17 cellular contexts compared by ENCODE assay signal in the genomic region with DNA sequence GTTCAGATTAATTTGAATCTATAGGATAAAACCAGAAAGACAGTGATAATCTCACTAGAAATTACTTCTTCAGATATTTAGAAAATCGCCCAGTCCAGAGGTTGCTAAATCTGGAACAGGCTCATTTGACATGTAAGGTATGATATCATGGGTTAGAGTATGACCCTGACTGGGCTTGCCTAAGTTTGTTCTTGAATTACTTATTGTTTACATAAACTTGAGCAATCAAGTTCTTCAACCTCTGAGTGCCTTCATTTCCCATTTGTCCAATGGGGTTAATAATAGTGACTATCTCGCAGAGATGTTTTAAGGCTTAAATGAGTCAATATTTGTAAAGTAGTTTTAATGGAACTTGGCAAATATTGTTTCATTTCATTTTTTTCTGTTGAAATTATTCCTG.
DNase-seq lines count a peak whose midpoint lies in the region; ATAC-seq, FAIRE-seq and TF ChIP-seq lines count a peak whose summit lies in the region.
"Had no signal": no experiment of that assay in that cellular context is flagged by ENCODE, and none has a peak within 500 bp of the region (broad histone marks: within the 10 kb centered on the region; RNA-seq: fewer than 3 reads in every experiment).

No MANE protein-coding gene starts in this region.

- H3K36me3 ChIP-seq in HepG2 (replicated peaks in 1 of 2; ENCODE audit: control insufficient read depth in 1 of 2, insufficient read depth in 2 of 2, low read length in 2 of 2) (no peaks in the 10 kb centered on the region), right lobe of liver (no peaks in the 10 kb centered on the region), upper lobe of right lung (no peaks in the 10 kb centered on the region)
- H3K36me3 ChIP-seq: BLaER1 treated with 17β-estradiol and CSF1 and Interleukin-3, amounts not matched to agents 10 nM and 100 nM had no signal

- no TSS peak for BruUV-seq in HepG2 (replicated peaks; lab: Mats Ljungman, UMichigan)

- H3K27ac ChIP-seq in HepG2 (ENCODE audit: extremely low read length, insufficient read depth, low read length) (no peak overlapping the region), right lobe of liver (no peak overlapping the region), RWPE1 (no peak overlapping the region), epithelial cell of prostate (no peak overlapping the region), upper lobe of right lung (no peak overlapping the region)
- H3K27ac ChIP-seq: BLaER1 treated with 17β-estradiol and CSF1 and Interleukin-3, amounts not matched to agents 10 nM and 100 nM had no signal

- 2% methylated on average over 2 of the region's 2 CpGs for WGBS in HepG2 (ENCODE audit: low lambda C conversion rate)
- WGBS in right lobe of liver (ENCODE audit: insufficient coverage, low coverage, low lambda C conversion rate, missing lambda C conversion rate) = 36% methylated on average over 2 of the region's 2 CpGs

- no peak for TF ChIP-seq RAD21 in HepG2 (CRISPR knock-in tag; IDR thresholded peaks at IDR 0.05)

- DNase-seq in HepG2 (ENCODE audit: low spot score) (peak; percentile 16), right lobe of liver (no peak), RWPE1 (ENCODE audit: low spot score) (peak; percentile 8), epithelial cell of prostate (ENCODE audit: low read depth, low spot score) (peak; percentile 6), upper lobe of right lung (no peak), amygdala (lab: John Stamatoyannopoulos, UW) (no peak), NCI-H82 treated with DMSO at 0.1 percent for 48 hours (lab: John Stamatoyannopoulos, UW; ENCODE audit: unreplicated experiment) (no peak), NCI-H524 (lab: John Stamatoyannopoulos, UW) (no peak)
- DNase-seq: 8988T; ACHN; CD4-positive, CD25-positive, alpha-beta regulatory T cell; DMS79; HCEC 1CT; HFFc6 had no signal

- H3K4me1 ChIP-seq in HepG2 (ENCODE audit: insufficient read depth, low read length) (no peaks in the 10 kb centered on the region), right lobe of liver (no peaks in the 10 kb centered on the region), upper lobe of right lung (no peaks in the 10 kb centered on the region)
- H3K4me1 ChIP-seq: BLaER1 treated with 17β-estradiol and CSF1 and Interleukin-3, amounts not matched to agents 10 nM and 100 nM had no signal

- intact Hi-C loops in HepG2 (cut with micrococcal nuclease; ENCODE audit: unreplicated experiment) = no loop called here
- intact Hi-C loops in right lobe of liver (cut with DNase I) = no loop called here
- intact Hi-C loops in upper lobe of right lung (cut with DNase I) = no loop called here

- TF ChIP-seq CTCF in HepG2 (CRISPR knock-in tag; IDR thresholded peaks at IDR 0.05) (no peak), right lobe of liver (IDR thresholded peaks at IDR 0.05) (no peak), RWPE1 (conservative IDR thresholded peaks at IDR 0.05; ENCODE audit: low read depth) (no peak), upper lobe of right lung (IDR thresholded peaks at IDR 0.05) (no peak)

- no peak for ATAC-seq in HepG2
- ATAC-seq in right lobe of liver = no peak
- ATAC-seq in upper lobe of right lung = peak; percentile 70
- ATAC-seq: GM12878 had no signal

- in situ Hi-C loops in HepG2 (cut with HindIII; ENCODE audit: extremely low pct_ligation_motif_present, low pct_unique_long_range_greater_than_20kb) = no loop called here

- H3K9me3 ChIP-seq in HepG2 (ENCODE audit: low read length) (no peaks in the 10 kb centered on the region), right lobe of liver (no peaks in the 10 kb centered on the region), upper lobe of right lung (no peaks in the 10 kb centered on the region)

- FAIRE-seq in HepG2 (lab: Jason Lieb, UNC) = no peak
- FAIRE-seq: GM12878, GM18507 had no signal

- H3K4me3 ChIP-seq in HepG2 (replicated peaks in 1 of 3; ENCODE audit: insufficient read depth in 1 of 3, low read depth in 2 of 3, low read length in 3 of 3) (no peak overlapping the region), right lobe of liver (no peak overlapping the region), upper lobe of right lung (no peak overlapping the region)
- H3K4me3 ChIP-seq: BLaER1 treated with 17β-estradiol and CSF1 and Interleukin-3, amounts not matched to agents 10 nM and 100 nM; GM12878 had no signal

- no peak overlapping the region for H3K4me2 ChIP-seq in HepG2 (ENCODE audit: low read depth, low read length)
- H3K4me2 ChIP-seq: BLaER1 treated with 17β-estradiol and CSF1 and Interleukin-3, amounts not matched to agents 10 nM and 100 nM had no signal

- TF ChIP-seq EP300 in HepG2 (IDR thresholded peaks at IDR 0.05; ENCODE audit: low read depth in 2 of 2, low read length in 2 of 2) (no peak), HepG2 (CRISPR knock-in tag; IDR thresholded peaks at IDR 0.05; ENCODE audit: borderline replicate concordance) (no peak)

- H3K27me3 ChIP-seq in HepG2 (ENCODE audit: control insufficient read depth in 1 of 2, insufficient read depth in 2 of 2, low read length in 2 of 2) (no peaks in the 10 kb centered on the region; a peak in 1 of 5 replicates), right lobe of liver (no peaks in the 10 kb centered on the region), upper lobe of right lung (no peaks in the 10 kb centered on the region)
- H3K27me3 ChIP-seq: BLaER1 treated with 17β-estradiol and CSF1 and Interleukin-3, amounts not matched to agents 10 nM and 100 nM had no signal

- CTCF ChIA-PET in HepG2 (lab: Yijun Ruan, JAX; ENCODE audit: low intra/inter-chr PET ratio, low total read pairs) = no interaction called here
- CTCF ChIA-PET in RWPE1 (lab: Yijun Ruan, JAX) = interaction anchor here (0.5 kb wide), 1 partner anchor 843 kb away, joined by 3 read pairs; no protein-coding TSS in a partner anchor

- no peaks in the 10 kb centered on the region for H3K79me2 ChIP-seq in HepG2 (ENCODE audit: insufficient read depth, low read length)

- H2AFZ ChIP-seq in HepG2 (ENCODE audit: low read length) = no peak overlapping the region

- TF ChIP-seq POLR2A in HepG2 (IDR thresholded peaks at IDR 0.05; ENCODE audit: insufficient read depth in 1 of 2, low read depth in 2 of 2, low read length in 2 of 2) = no peak
- no peak for TF ChIP-seq POLR2A in right lobe of liver (IDR thresholded peaks at IDR 0.05)

- H3K9ac ChIP-seq in HepG2 (ENCODE audit: insufficient read depth, low read depth, low read length) = no peak overlapping the region
- H3K9ac ChIP-seq: BLaER1 treated with 17β-estradiol and CSF1 and Interleukin-3, amounts not matched to agents 10 nM and 100 nM had no signal

- no peaks in the 10 kb centered on the region for H4K20me1 ChIP-seq in HepG2 (ENCODE audit: insufficient read depth, low read length)
- H4K20me1 ChIP-seq: BLaER1 treated with 17β-estradiol and CSF1 and Interleukin-3, amounts not matched to agents 10 nM and 100 nM had no signal

- POLR2A ChIA-PET in HepG2 (lab: Yijun Ruan, JAX) (no interaction called here), RWPE1 (lab: Yijun Ruan, JAX; ENCODE audit: low non-redundant PET) (no interaction called here)

TF ChIP-seq in HepG2, 621 proteins besides CTCF, POLR2A, EP300 and RAD21:
- TF ChIP-seq ZNF274 (CRISPR knock-in tag; IDR thresholded peaks at IDR 0.05) = no peak
- no peak for TF ChIP-seq ZNF589 (CRISPR knock-in tag; conservative IDR thresholded peaks at IDR 0.05)
- TF ChIP-seq ONECUT2 (CRISPR knock-in tag; IDR thresholded peaks at IDR 0.05) = no peak
- TF ChIP-seq HES4 (CRISPR knock-in tag; IDR thresholded peaks at IDR 0.05; ENCODE audit: borderline replicate concordance) = no peak
- TF ChIP-seq, protein P1, sequence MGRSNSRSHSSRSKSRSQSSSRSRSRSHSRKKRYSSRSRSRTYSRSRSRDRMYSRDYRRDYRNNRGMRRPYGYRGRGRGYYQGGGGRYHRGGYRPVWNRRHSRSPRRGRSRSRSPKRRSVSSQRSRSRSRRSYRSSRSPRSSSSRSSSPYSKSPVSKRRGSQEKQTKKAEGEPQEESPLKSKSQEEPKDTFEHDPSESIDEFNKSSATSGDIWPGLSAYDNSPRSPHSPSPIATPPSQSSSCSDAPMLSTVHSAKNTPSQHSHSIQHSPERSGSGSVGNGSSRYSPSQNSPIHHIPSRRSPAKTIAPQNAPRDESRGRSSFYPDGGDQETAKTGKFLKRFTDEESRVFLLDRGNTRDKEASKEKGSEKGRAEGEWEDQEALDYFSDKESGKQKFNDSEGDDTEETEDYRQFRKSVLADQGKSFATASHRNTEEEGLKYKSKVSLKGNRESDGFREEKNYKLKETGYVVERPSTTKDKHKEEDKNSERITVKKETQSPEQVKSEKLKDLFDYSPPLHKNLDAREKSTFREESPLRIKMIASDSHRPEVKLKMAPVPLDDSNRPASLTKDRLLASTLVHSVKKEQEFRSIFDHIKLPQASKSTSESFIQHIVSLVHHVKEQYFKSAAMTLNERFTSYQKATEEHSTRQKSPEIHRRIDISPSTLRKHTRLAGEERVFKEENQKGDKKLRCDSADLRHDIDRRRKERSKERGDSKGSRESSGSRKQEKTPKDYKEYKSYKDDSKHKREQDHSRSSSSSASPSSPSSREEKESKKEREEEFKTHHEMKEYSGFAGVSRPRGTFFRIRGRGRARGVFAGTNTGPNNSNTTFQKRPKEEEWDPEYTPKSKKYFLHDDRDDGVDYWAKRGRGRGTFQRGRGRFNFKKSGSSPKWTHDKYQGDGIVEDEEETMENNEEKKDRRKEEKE (IDR thresholded peaks at IDR 0.05) = no peak
- no peak for TF ChIP-seq ZNF788 (CRISPR knock-in tag; IDR thresholded peaks at IDR 0.05; ENCODE audit: borderline replicate concordance)
- no peak for TF ChIP-seq BCL6 (CRISPR knock-in tag; IDR thresholded peaks at IDR 0.05)
- no peak for TF ChIP-seq MAF1 (CRISPR knock-in tag; IDR thresholded peaks at IDR 0.05; ENCODE audit: borderline replicate concordance)
- no peak for TF ChIP-seq JDP2 (CRISPR knock-in tag; IDR thresholded peaks at IDR 0.05; ENCODE audit: borderline replicate concordance)
- TF ChIP-seq ZNF598 (CRISPR knock-in tag; IDR thresholded peaks at IDR 0.05; ENCODE audit: borderline replicate concordance) = no peak
- TF ChIP-seq TGIF2 (CRISPR knock-in tag; IDR thresholded peaks at IDR 0.05) = no peak
- no peak for TF ChIP-seq FOXA3 (CRISPR knock-in tag; IDR thresholded peaks at IDR 0.05)
- no peak for TF ChIP-seq KLF9 (CRISPR knock-in tag; IDR thresholded peaks at IDR 0.05; ENCODE audit: low read depth)

Comparison
In these comparisons a context has a peak if more than half of its experiments do, and no peak if none do; other contexts are left out.
1. DNase-seq: peak in HepG2 (single experiment), RWPE1 (single experiment) and epithelial cell of prostate (single experiment); none in right lobe of liver (0 of 3), upper lobe of right lung (single experiment), amygdala (0 of 56), NCI-H82 treated with DMSO at 0.1 percent for 48 hours (single experiment) and NCI-H524 (0 of 2).